In genomic region chr10:80511984-80512634, GRCh38 we compare ENCODE assay signal across 15 cellular contexts. TPM values are rescaled to one million over a fixed set of nuclear protein-coding genes. Genes with fewer than 3 reads are reported as not detected.
DNase-seq lines count a peak whose midpoint lies in the region; ATAC-seq, FAIRE-seq and TF ChIP-seq lines count a peak whose summit lies in the region.
"Had no signal": no experiment of that assay in that cellular context is flagged by ENCODE, and none has a peak within 500 bp of the region (broad histone marks: within the 10 kb centered on the region; RNA-seq: fewer than 3 reads in every experiment).

No MANE protein-coding gene starts in this region.

- H3K27me3 Mint-ChIP-seq in activated CD4-positive, alpha-beta T cell treated with anti-CD3 and anti-CD28 coated beads for 36 hours = no peaks in the 10 kb centered on the region
- H3K27me3 Mint-ChIP-seq in HFFc6 (ENCODE audit: insufficient read depth) (no peaks in the 10 kb centered on the region), astrocyte (ENCODE audit: low read depth, unreplicated experiment) (no peaks in the 10 kb centered on the region)

- H4K91ac ChIP-seq in trophoblast cell (ENCODE audit: low read depth, low read length) = no peak overlapping the region

- H3K79me2 ChIP-seq in astrocyte (ENCODE audit: insufficient read depth, low read length) (peaks cover 18% of the 10 kb centered on the region), trophoblast cell (ENCODE audit: control insufficient read depth, insufficient read depth, low read length, poor library complexity) (peaks cover 10% of the 10 kb centered on the region)

- H3K27ac Mint-ChIP-seq in activated CD4-positive, alpha-beta T cell treated with anti-CD3 and anti-CD28 coated beads for 36 hours = peak overlapping the region; percentile 55
- H3K27ac Mint-ChIP-seq in HFFc6 = peak overlapping the region; percentile 61
- H3K27ac Mint-ChIP-seq in astrocyte (ENCODE audit: unreplicated experiment) = peak overlapping the region; percentile 78

- H3K36me3 Mint-ChIP-seq in activated CD4-positive, alpha-beta T cell treated with anti-CD3 and anti-CD28 coated beads for 36 hours (ENCODE audit: low read depth) = peaks cover 46% of the 10 kb centered on the region
- H3K36me3 Mint-ChIP-seq in HFFc6 (ENCODE audit: low read depth) (peaks cover 36% of the 10 kb centered on the region), astrocyte (ENCODE audit: low read depth, unreplicated experiment) (peaks cover 33% of the 10 kb centered on the region)

- H2AFZ ChIP-seq in astrocyte (ENCODE audit: low read depth, low read length) (no peak overlapping the region), trophoblast cell (ENCODE audit: insufficient read depth, low read length, poor library complexity) (no peak overlapping the region)

- H3K4me3 ChIP-seq in astrocyte (ENCODE audit: insufficient read depth, low read depth, low read length) (no peak overlapping the region), trophoblast cell (ENCODE audit: low read depth, low read length) (no peak overlapping the region)
- H3K4me3 ChIP-seq: ascending aorta had no signal

- no peak overlapping the region for H3K4me3 Mint-ChIP-seq in activated CD4-positive, alpha-beta T cell treated with anti-CD3 and anti-CD28 coated beads for 36 hours
- H3K4me3 Mint-ChIP-seq in HFFc6 (no peak overlapping the region), astrocyte (ENCODE audit: unreplicated experiment) (no peak overlapping the region)

- H3K27ac ChIP-seq in astrocyte (ENCODE audit: low read depth, low read length) = no peak overlapping the region
- no peak overlapping the region for H3K27ac ChIP-seq in trophoblast cell (ENCODE audit: low read depth, low read length)
- H3K27ac ChIP-seq: ascending aorta had no signal

- H2BK12ac ChIP-seq in trophoblast cell (ENCODE audit: low read length) = peak overlapping the region; percentile 20

- H3K27me3 ChIP-seq in astrocyte (ENCODE audit: insufficient read depth, low read length) (no peaks in the 10 kb centered on the region), trophoblast cell (ENCODE audit: insufficient read depth, low read length) (no peaks in the 10 kb centered on the region)
- H3K27me3 ChIP-seq: ascending aorta had no signal

- TF ChIP-seq CTCF in HFFc6 (IDR thresholded peaks at IDR 0.05) (no peak), astrocyte (IDR thresholded peaks at IDR 0.05; ENCODE audit: insufficient read depth, low read depth, low read length) (no peak)

- no peak for ATAC-seq in activated CD4-positive, alpha-beta T cell treated with anti-CD3 and anti-CD28 coated beads for 36 hours
- no peak for ATAC-seq in GM18517 (IDR thresholded peaks at IDR 0.05; ENCODE audit: unreplicated experiment)
- ATAC-seq: left ventricle myocardium superior had no signal

- no peaks in the 10 kb centered on the region for H3K9me3 Mint-ChIP-seq in activated CD4-positive, alpha-beta T cell treated with anti-CD3 and anti-CD28 coated beads for 36 hours (ENCODE audit: low read depth)
- no peaks in the 10 kb centered on the region for H3K9me3 Mint-ChIP-seq in HFFc6
- H3K9me3 Mint-ChIP-seq in astrocyte (ENCODE audit: unreplicated experiment) = no peaks in the 10 kb centered on the region

- H3K36me3 ChIP-seq in astrocyte (ENCODE audit: insufficient read depth, low read length) = peaks cover 41% of the 10 kb centered on the region
- peaks cover 56 to 65% of the 10 kb centered on the region in 2 experiments for H3K36me3 ChIP-seq in trophoblast cell (ENCODE audit: control insufficient read depth in 1 of 2, insufficient read depth in 2 of 2, low read length in 2 of 2)

- H3K4me2 ChIP-seq in astrocyte (ENCODE audit: low read length) (no peak overlapping the region), trophoblast cell (ENCODE audit: low read length) (no peak overlapping the region)

- H2AK5ac ChIP-seq in trophoblast cell (ENCODE audit: low read length) = no peak overlapping the region

- H2BK5ac ChIP-seq in trophoblast cell (ENCODE audit: low read depth, low read length, poor library complexity) = no peak overlapping the region

- H3K9me3 ChIP-seq in astrocyte (ENCODE audit: insufficient read depth, low read depth, low read length) (no peaks in the 10 kb centered on the region), trophoblast cell (ENCODE audit: insufficient read depth, low read depth, low read length) (peaks cover 1% of the 10 kb centered on the region)
- H3K9me3 ChIP-seq: ascending aorta had no signal

- CTCF ChIA-PET in activated CD4-positive, alpha-beta T cell treated with anti-CD3 and anti-CD28 coated beads for 36 hours (lab: Charles Lee) = interaction anchor here (0.6 to 16.9 kb wide), 10 partner anchors 13 to 134 kb away, joined by 3 to 372 read pairs (median 6); partner anchors contain the start of gene PRXL2A

- H3K4ac ChIP-seq in trophoblast cell (ENCODE audit: low read depth, low read length) = no peak overlapping the region

- H3K23ac ChIP-seq in trophoblast cell (ENCODE audit: low read length) = no peak overlapping the region

- peak overlapping the region; percentile 25 for H4K8ac ChIP-seq in trophoblast cell (ENCODE audit: low read depth, low read length)

- no peak overlapping the region for H3K14ac ChIP-seq in trophoblast cell (ENCODE audit: low read length)

- DNase-seq in activated CD4-positive, alpha-beta T cell treated with anti-CD3 and anti-CD28 coated beads for 36 hours = no peak
- no peak for DNase-seq in activated CD4-positive, alpha-beta T cell treated with anti-CD3 and anti-CD28 coated beads for 1 hour
- DNase-seq in HFFc6 (no peak), astrocyte (ENCODE audit: low read depth) (no peak), trophoblast cell (no peak), OCI-M2 (lab: John Stamatoyannopoulos, UW; ENCODE audit: unreplicated experiment) (no peak), superior temporal gyrus (ENCODE audit: extremely low spot score) (no peak)
- DNase-seq: DMS 273 treated with DMSO at 0.1 percent for 48 hours, GOT3, left ventricle myocardium superior, NCI-H2227 treated with DMSO at 0.1 percent for 48 hours, SHP77 treated with DMSO at 0.1 percent for 48 hours had no signal

- H3K4me1 ChIP-seq in astrocyte (ENCODE audit: insufficient read depth, low read length) = peaks cover 26% of the 10 kb centered on the region
- H3K4me1 ChIP-seq in trophoblast cell (ENCODE audit: control insufficient read depth in 1 of 2, insufficient read depth in 2 of 2, low read length in 2 of 2) = peaks cover 21 to 22% of the 10 kb centered on the region in 2 experiments
- H3K4me1 ChIP-seq: ascending aorta had no signal

- no peak overlapping the region for H2BK120ac ChIP-seq in trophoblast cell (ENCODE audit: insufficient read depth, low read length, poor library complexity)

- POLR2A ChIA-PET in activated CD4-positive, alpha-beta T cell treated with anti-CD3 and anti-CD28 coated beads for 36 hours (lab: Charles Lee) = interaction anchor here (0.8 kb wide), 1 partner anchor 37 kb away, joined by 9 read pairs; no protein-coding TSS in a partner anchor

- intact Hi-C loops in activated CD4-positive, alpha-beta T cell treated with anti-CD3 and anti-CD28 coated beads for 36 hours (cut with DNase I, micrococcal nuclease) = no loop called here

- H3K4me1 Mint-ChIP-seq in activated CD4-positive, alpha-beta T cell treated with anti-CD3 and anti-CD28 coated beads for 36 hours = peaks cover 25% of the 10 kb centered on the region
- H3K4me1 Mint-ChIP-seq in HFFc6 (ENCODE audit: low read depth) = peaks cover 51% of the 10 kb centered on the region
- peaks cover 27% of the 10 kb centered on the region for H3K4me1 Mint-ChIP-seq in astrocyte (ENCODE audit: low read depth, unreplicated experiment)

- FAIRE-seq in astrocyte (lab: Jason Lieb, UNC) = no peak

- H4K20me1 ChIP-seq in astrocyte (ENCODE audit: insufficient read depth, low read length) = peaks cover 5% of the 10 kb centered on the region

- WGBS in trophoblast cell (ENCODE audit: extremely low coverage, insufficient coverage, insufficient read length) = no CpG with 5 or more reads among the region's 13 CpGs

- H3K79me1 ChIP-seq in trophoblast cell (ENCODE audit: low read length) = peaks cover 17% of the 10 kb centered on the region

- no peak overlapping the region for H4K12ac ChIP-seq in trophoblast cell (ENCODE audit: low read depth, low read length)

- H3K9ac ChIP-seq in astrocyte (ENCODE audit: low read length) (no peak overlapping the region), trophoblast cell (ENCODE audit: low read length) (peak overlapping the region; percentile 7)

- no peak overlapping the region for H3K18ac ChIP-seq in trophoblast cell (ENCODE audit: low read length)

RNA-seq across cellular contexts. Expression of gene SH2D4B, which starts 25.6 kb away (rescaled TPM):
- total RNA-seq in activated CD4-positive, alpha-beta T cell treated with anti-CD3 and anti-CD28 coated beads for 36 hours = under 1 TPM in 1 of 2 experiments, not detected in 1; 0.11 TPM
- total RNA-seq in HFFc6 (2021; fragmentation: NEBNext Ultra II Directional; extraction: Animal tissue kit (Norgen Biotek cat#: 25700)) = not detected
- total RNA-seq in astrocyte = 0.07 TPM in 1 of 2 replicates, not detected in the other
- polyA plus RNA-seq in trophoblast cell (2013) = 0.10 and 0.19 TPM in 2 replicates
- total RNA-seq: ascending aorta, fibroblast of lung, left ventricle myocardium superior had no signal
- polyA plus RNA-seq: fibroblast of lung had no signal

RNA-seq across cellular contexts. Expression of gene TSPAN14, which starts 58.0 kb away (rescaled TPM):
- total RNA-seq in activated CD4-positive, alpha-beta T cell treated with anti-CD3 and anti-CD28 coated beads for 36 hours = 10 to 100 TPM; 37.6 to 43.8 TPM
- 10 to 100 TPM; 72.9 to 96.2 (median 84.5) TPM for total RNA-seq in HFFc6 (2021; fragmentation: NEBNext Ultra II Directional; extraction: Animal tissue kit (Norgen Biotek cat#: 25700))
- total RNA-seq in astrocyte = 134 and 140 TPM in 2 replicates
- 77.2 and 78.0 TPM in 2 replicates for polyA plus RNA-seq in trophoblast cell (2013)
